Comparison of ENCODE assay signal across 15 cellular contexts in the genomic region with DNA sequence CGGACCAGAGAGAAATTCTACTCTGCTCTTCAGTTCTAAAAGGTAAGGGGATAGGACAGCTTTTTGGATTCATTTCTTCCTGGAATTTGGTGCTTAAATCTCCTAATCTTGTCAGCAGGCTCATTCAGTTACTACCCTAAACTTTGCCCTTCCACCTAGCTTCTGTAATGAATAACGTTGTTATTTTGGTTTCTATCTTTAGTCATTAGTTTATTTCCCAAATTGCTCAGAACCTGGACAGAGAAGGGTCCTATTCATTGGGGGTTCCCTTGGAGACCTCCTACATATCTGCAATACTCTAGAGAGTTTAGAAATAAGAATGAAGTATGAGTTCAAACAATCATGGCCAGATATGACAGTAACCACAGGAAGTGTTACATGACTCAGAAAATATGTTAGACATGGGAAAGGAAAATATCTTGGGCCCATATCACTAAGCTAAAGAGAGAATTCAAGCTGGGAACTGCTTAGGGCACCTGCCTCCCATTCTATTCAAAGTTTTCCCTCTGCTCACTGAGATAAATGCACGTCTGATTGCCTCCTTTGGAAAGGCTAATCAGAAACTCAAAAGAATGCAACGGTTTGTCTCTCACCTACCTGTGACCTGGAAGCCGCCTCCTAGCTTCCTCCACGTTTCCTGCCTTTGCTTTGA.
DNase-seq lines count a peak whose midpoint lies in the region; ATAC-seq and TF ChIP-seq lines count a peak whose summit lies in the region.
"Had no signal": no experiment of that assay in that cellular context is flagged by ENCODE, and none has a peak within 500 bp of the region (broad histone marks: within the 10 kb centered on the region; RNA-seq: fewer than 3 reads in every experiment).

No MANE protein-coding gene starts in this region.

- H3K27ac ChIP-seq in ACC112 (ENCODE audit: low read depth, low read length) (peak overlapping the region; percentile 9; the same call in 1 of the 2 replicates), endodermal cell (ENCODE audit: low read depth, low read length) (no peak overlapping the region)
- H3K27ac ChIP-seq: HL-60, right atrium auricular region, tibial nerve had no signal

- H3K36me3 ChIP-seq in ACC112 (ENCODE audit: insufficient read depth, low read length), result no peaks in the 10 kb centered on the region
- no peaks in the 10 kb centered on the region for H3K36me3 ChIP-seq in endodermal cell (ENCODE audit: control insufficient read depth, insufficient read depth, low read length)
- H3K36me3 ChIP-seq: right atrium auricular region, tibial nerve had no signal

- 37 to 43% methylated on average over 5 to 6 of the region's 6 CpGs for WGBS in endodermal cell (ENCODE audit: insufficient coverage in 1 of 2, insufficient read length in 1 of 2), 2 experiments

- DNase-seq in endodermal cell (peak; percentile 75), T-helper 2 cell (no peak), DMS 273 (lab: John Stamatoyannopoulos, UW; ENCODE audit: unreplicated experiment) (no peak), NCI-H1417 treated with DMSO at 0.1 percent for 48 hours (lab: John Stamatoyannopoulos, UW) (no peak)
- DNase-seq in activated effector memory CD4-positive, alpha-beta T cell treated with Interleukin-2 at 50 U/mL for 16 hours, result no peak
- DNase-seq: DMS79 treated with DMSO at 0.1 percent for 48 hours, erythroblast, NCI-H524 treated with DMSO at 0.1 percent for 48 hours had no signal

- H3K27me3 ChIP-seq in ACC112 (ENCODE audit: insufficient read depth, low read length) (peaks cover 10% of the 10 kb centered on the region), endodermal cell (ENCODE audit: control insufficient read depth, insufficient read depth, low read length, poor library complexity, severe bottlenecking) (no peaks in the 10 kb centered on the region)
- H3K27me3 ChIP-seq: right atrium auricular region, tibial nerve had no signal

- H3K4me3 ChIP-seq in ACC112 (ENCODE audit: low read depth, low read length), result no peak overlapping the region
- H3K4me3 ChIP-seq in endodermal cell (ENCODE audit: low read length), result peak overlapping the region; percentile 42
- H3K4me3 ChIP-seq: right atrium auricular region, tibial nerve had no signal

- ATAC-seq in GM18909 (IDR thresholded peaks at IDR 0.05; ENCODE audit: poor library complexity, unreplicated experiment) (peak; percentile 55), HG03558 (IDR thresholded peaks at IDR 0.05; ENCODE audit: extremely low read depth, unreplicated experiment) (peak; percentile 52)

- H3K4me1 ChIP-seq in ACC112 (ENCODE audit: control insufficient read depth, insufficient read depth, low read length, unreplicated experiment) (peaks cover 10% of the 10 kb centered on the region), endodermal cell (ENCODE audit: control insufficient read depth, insufficient read depth, low read length) (peaks cover 5% of the 10 kb centered on the region)
- H3K4me1 ChIP-seq: right atrium auricular region, tibial nerve had no signal

- H3K36me3 Mint-ChIP-seq in endodermal cell (ENCODE audit: low read depth), result no peaks in the 10 kb centered on the region
- H3K36me3 Mint-ChIP-seq: brain had no signal

- no peak overlapping the region for H3K27ac Mint-ChIP-seq in endodermal cell
- H3K27ac Mint-ChIP-seq: brain had no signal

- TF ChIP-seq CTCF in endodermal cell (conservative IDR thresholded peaks at IDR 0.05), result no peak

- H3K4me3 Mint-ChIP-seq in endodermal cell, result no peak overlapping the region
- H3K4me3 Mint-ChIP-seq: brain had no signal

- no peaks in the 10 kb centered on the region for H3K79me2 ChIP-seq in ACC112 (ENCODE audit: control insufficient read depth, insufficient read depth, low read length, unreplicated experiment)

- H3K9ac ChIP-seq in endodermal cell (ENCODE audit: extremely low read depth, low read length, poor library complexity, severe bottlenecking), result no peak overlapping the region

- H3K9me3 ChIP-seq in endodermal cell (ENCODE audit: control insufficient read depth, low read length), result peaks cover 8% of the 10 kb centered on the region

- peaks cover 4% of the 10 kb centered on the region for H3K9me3 Mint-ChIP-seq in endodermal cell

- H2AFZ ChIP-seq in ACC112 (ENCODE audit: low read length, unreplicated experiment), result no peak overlapping the region

- no peaks in the 10 kb centered on the region for H3K27me3 Mint-ChIP-seq in endodermal cell (ENCODE audit: insufficient read depth)

- peaks cover 15% of the 10 kb centered on the region for H3K4me1 Mint-ChIP-seq in endodermal cell
